30 cellular contexts compared by ENCODE assay signal in the genomic region with DNA sequence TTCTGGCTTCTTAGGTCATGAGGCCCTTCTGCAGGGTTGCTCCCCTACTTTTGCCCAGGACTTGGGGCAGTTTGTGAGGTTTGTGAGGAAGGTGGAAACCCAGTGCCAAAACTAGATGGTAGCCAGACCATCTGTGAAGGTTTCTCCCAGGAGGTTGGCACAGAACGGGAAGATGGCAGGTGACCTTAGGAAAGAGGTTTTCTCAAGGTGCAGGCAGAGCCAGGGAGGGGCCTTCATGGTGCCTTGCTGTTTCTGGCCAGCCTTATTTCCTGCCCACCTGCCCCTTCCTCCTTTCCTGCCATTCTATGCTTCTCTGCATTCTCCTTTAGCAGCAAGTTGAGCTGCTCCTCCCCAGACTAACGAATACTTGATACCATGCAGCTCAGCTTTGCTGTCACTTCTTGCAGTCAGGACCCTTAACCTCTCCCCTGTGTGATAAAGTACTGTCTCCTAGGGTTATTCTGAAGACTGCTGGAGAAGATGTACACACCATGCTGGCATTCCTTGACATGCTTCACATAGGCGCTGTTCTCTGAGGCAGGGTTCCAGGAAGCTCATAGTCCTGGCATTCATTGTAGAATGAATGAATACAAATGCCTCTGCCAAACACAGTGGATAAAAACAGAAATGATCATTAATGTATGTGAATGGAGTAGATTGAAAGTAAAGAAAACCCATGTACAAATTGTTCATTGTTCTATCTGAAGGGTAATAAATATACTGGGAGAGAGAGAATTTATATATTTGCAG.
A peak's percentile ranks its signal among the peaks of the same experiment; 100 is the strongest.
DNase-seq lines count a peak whose midpoint lies in the region; ATAC-seq and TF ChIP-seq lines count a peak whose summit lies in the region.
"Had no signal": no experiment of that assay in that cellular context is flagged by ENCODE, and none has a peak within 500 bp of the region (broad histone marks: within the 10 kb centered on the region; RNA-seq: fewer than 3 reads in every experiment).

No MANE protein-coding gene starts in this region.

- TF ChIP-seq CTCF in AG10803 (conservative IDR thresholded peaks at IDR 0.05; ENCODE audit: low read length) = no peak
- TF ChIP-seq CTCF in fibroblast of the aortic adventitia (IDR thresholded peaks at IDR 0.05; ENCODE audit: insufficient read depth, low read length) = no peak
- TF ChIP-seq CTCF in natural killer cell (IDR thresholded peaks at IDR 0.05) = no peak

- peak overlapping the region; percentile 29 for H3K27ac Mint-ChIP-seq in T-helper 17 cell
- H3K27ac Mint-ChIP-seq in natural killer cell = peak overlapping the region; percentile 10 to 58
- no peak overlapping the region for H3K27ac Mint-ChIP-seq in activated T-cell treated with anti-CD3 and anti-CD28 coated beads, Interleukin-2, amount 50 U/mL, for 24 hours
- H3K27ac Mint-ChIP-seq: activated CD4-positive, alpha-beta memory T cell treated with anti-CD3 and anti-CD28 coated beads, Interleukin-2, amount 10 ng/mL, durations not matched to agents 7 days and 5 days; activated naive CD4-positive, alpha-beta T cell treated with anti-CD3 and anti-CD28 coated beads, Interleukin-2, amount 50 U/mL, for 24 hours; activated T-helper 2 cell treated with anti-CD3 and anti-CD28 coated beads, Interferon-gamma antibody, Interleukin-2, Interleukin-4, amounts not matched to agents 10 μg/mL and 5 μg/mL and 100 μg/mL, durations not matched to agents 14 hours and 24 hours and 36 hours; CD8-positive, alpha-beta T cell; dendritic cell treated with granulocyte-macrophage colony-stimulating factor and Interleukin-4, amounts not matched to agents 40 ng/mL and 50 ng/mL, for 4 days had no signal

- ATAC-seq in T-helper 17 cell = no peak
- ATAC-seq in natural killer cell = no peak
- ATAC-seq in GM18861 (IDR thresholded peaks at IDR 0.05; ENCODE audit: unreplicated experiment) = no peak
- no peak for ATAC-seq in HG03196 (IDR thresholded peaks at IDR 0.05; ENCODE audit: unreplicated experiment)
- ATAC-seq: A549; activated CD4-positive, CD25-positive, alpha-beta regulatory T cell treated with anti-CD3 and anti-CD28 coated beads, Interleukin-2, amount 50 U/mL, for 24 hours; CD8-positive, alpha-beta T cell; mucosa of descending colon had no signal

- H3K36me3 Mint-ChIP-seq in T-helper 17 cell (ENCODE audit: low read depth) (peaks cover 4% of the 10 kb centered on the region), natural killer cell (no peaks in the 10 kb centered on the region)
- H3K36me3 Mint-ChIP-seq in activated T-cell treated with anti-CD3 and anti-CD28 coated beads, Interleukin-2, amount 50 U/mL, for 24 hours (ENCODE audit: low read depth) = peaks cover 10% of the 10 kb centered on the region

- DNase-seq in AG10803 (ENCODE audit: low read depth) (peak; percentile 11), T-helper 17 cell (no peak), fibroblast of the aortic adventitia (ENCODE audit: low read depth) (peak; percentile 19), natural killer cell (no peak), NCI-H526 treated with DMSO at 0.1 percent for 48 hours (lab: John Stamatoyannopoulos, UW) (no peak)
- no peak for DNase-seq in activated T-cell treated with anti-CD3 and anti-CD28 coated beads, Interleukin-2, amount 50 U/mL, for 24 hours
- DNase-seq: activated CD4-positive, alpha-beta memory T cell treated with anti-CD3 and anti-CD28 coated beads, Interleukin-2, amount 10 ng/mL, durations not matched to agents 7 days and 5 days; CD8-positive, alpha-beta T cell; H7; left ventricle myocardium inferior; mucosa of descending colon; NCI-H1092 treated with DMSO at 0.1 percent for 48 hours; NCI-H1930; NCI-H526; sigmoid colon; SJCRH30; stimulated activated CD4-positive, alpha-beta T cell treated with anti-CD3 and anti-CD28 coated beads, Interleukin-15, amount 100 ng/mL, for 24 hours; stimulated activated naive CD4-positive, alpha-beta T cell treated with Interleukin-2 at 50 U/mL for 16 hours; testis; uterus had no signal

- H3K9me3 ChIP-seq in T-helper 17 cell (ENCODE audit: control insufficient read depth, low read length, poor library complexity, severe bottlenecking) = no peaks in the 10 kb centered on the region
- H3K9me3 ChIP-seq: A549, esophagus muscularis mucosa, left ventricle myocardium inferior, mucosa of descending colon, prostate gland, sigmoid colon, SJCRH30, testis, uterus had no signal

- intact Hi-C loops in natural killer cell (cut with micrococcal nuclease) = no loop called here

- H3K27me3 Mint-ChIP-seq in T-helper 17 cell = no peaks in the 10 kb centered on the region
- no peaks in the 10 kb centered on the region for H3K27me3 Mint-ChIP-seq in natural killer cell (ENCODE audit: low read depth in 2 of 2)
- H3K27me3 Mint-ChIP-seq in activated T-cell treated with anti-CD3 and anti-CD28 coated beads, Interleukin-2, amount 50 U/mL, for 24 hours = no peaks in the 10 kb centered on the region
- H3K27me3 Mint-ChIP-seq: activated CD4-positive, alpha-beta memory T cell treated with anti-CD3 and anti-CD28 coated beads, Interleukin-2, amount 10 ng/mL, durations not matched to agents 7 days and 5 days; activated naive CD4-positive, alpha-beta T cell treated with anti-CD3 and anti-CD28 coated beads, Interleukin-2, amount 50 U/mL, for 24 hours; dendritic cell treated with granulocyte-macrophage colony-stimulating factor and Interleukin-4, amounts not matched to agents 40 ng/mL and 50 ng/mL, for 4 days had no signal

- H3K4me3 Mint-ChIP-seq in T-helper 17 cell (no peak overlapping the region), natural killer cell (no peak overlapping the region)
- H3K4me3 Mint-ChIP-seq in activated T-cell treated with anti-CD3 and anti-CD28 coated beads, Interleukin-2, amount 50 U/mL, for 24 hours = no peak overlapping the region
- H3K4me3 Mint-ChIP-seq: activated CD4-positive, alpha-beta memory T cell treated with anti-CD3 and anti-CD28 coated beads, Interleukin-2, amount 10 ng/mL, durations not matched to agents 7 days and 5 days; activated naive CD4-positive, alpha-beta T cell treated with anti-CD3 and anti-CD28 coated beads, Interleukin-2, amount 50 U/mL, for 24 hours; CD8-positive, alpha-beta T cell; dendritic cell treated with granulocyte-macrophage colony-stimulating factor and Interleukin-4, amounts not matched to agents 40 ng/mL and 50 ng/mL, for 4 days; neural crest cell had no signal

- H3K4me3 ChIP-seq in AG10803 (ENCODE audit: low read length) (no peak overlapping the region), fibroblast of the aortic adventitia (ENCODE audit: low read depth, low read length) (no peak overlapping the region)
- H3K4me3 ChIP-seq: A549, esophagus muscularis mucosa, left ventricle myocardium inferior, mucosa of descending colon, prostate gland, sigmoid colon, SJCRH30, testis, uterus had no signal

- H3K9me3 Mint-ChIP-seq in natural killer cell = no peaks in the 10 kb centered on the region
- H3K9me3 Mint-ChIP-seq in activated T-cell treated with anti-CD3 and anti-CD28 coated beads, Interleukin-2, amount 50 U/mL, for 24 hours = no peaks in the 10 kb centered on the region
- H3K9me3 Mint-ChIP-seq: activated CD4-positive, alpha-beta memory T cell treated with anti-CD3 and anti-CD28 coated beads, Interleukin-2, amount 10 ng/mL, durations not matched to agents 7 days and 5 days; activated naive CD4-positive, alpha-beta T cell treated with anti-CD3 and anti-CD28 coated beads, Interleukin-2, amount 50 U/mL, for 24 hours; activated T-helper 2 cell treated with anti-CD3 and anti-CD28 coated beads, Interferon-gamma antibody, Interleukin-2, Interleukin-4, amounts not matched to agents 10 μg/mL and 5 μg/mL and 100 μg/mL, durations not matched to agents 14 hours and 24 hours and 36 hours; CD8-positive, alpha-beta T cell; dendritic cell treated with granulocyte-macrophage colony-stimulating factor and Interleukin-4, amounts not matched to agents 40 ng/mL and 50 ng/mL, for 4 days; neural crest cell had no signal

- H3K4me1 Mint-ChIP-seq in T-helper 17 cell = peaks cover 14% of the 10 kb centered on the region
- peaks cover 29 to 32% of the 10 kb centered on the region in 2 donors for H3K4me1 Mint-ChIP-seq in natural killer cell
- H3K4me1 Mint-ChIP-seq in activated T-cell treated with anti-CD3 and anti-CD28 coated beads, Interleukin-2, amount 50 U/mL, for 24 hours (ENCODE audit: low read depth) = peaks cover 27% of the 10 kb centered on the region

Comparison
In these comparisons a context has a peak if more than half of its experiments do, and no peak if none do; other contexts are left out.
1. DNase-seq: peak in AG10803 (single experiment) and fibroblast of the aortic adventitia (single experiment); none in T-helper 17 cell (0 of 3), natural killer cell (single experiment), activated T-cell treated with anti-CD3 and anti-CD28 coated beads, Interleukin-2, amount 50 U/mL, for 24 hours (single experiment) and NCI-H526 treated with DMSO at 0.1 percent for 48 hours (single experiment).